In genomic region chr6:99553888-99554287, GRCh38 we compare ENCODE assay signal across 26 cellular contexts. TPM values are rescaled to one million over a fixed set of nuclear protein-coding genes. Genes with fewer than 3 reads are reported as not detected.
DNase-seq lines count a peak whose midpoint lies in the region; ATAC-seq, FAIRE-seq and TF ChIP-seq lines count a peak whose summit lies in the region.
"Had no signal": no experiment of that assay in that cellular context is flagged by ENCODE, and none has a peak within 500 bp of the region (broad histone marks: within the 10 kb centered on the region; RNA-seq: fewer than 3 reads in every experiment).

No MANE protein-coding gene starts in this region.

- no peak for DNase-seq in activated T-cell treated with anti-CD3 and anti-CD28 coated beads, Interleukin-2, amount 50 U/mL, for 72 hours
- DNase-seq in activated T-cell treated with anti-CD3 and anti-CD28 coated beads for 4 hours, result no peak
- no peak for DNase-seq in CD8-positive, alpha-beta T cell
- no peak for DNase-seq in IMR-90
- no peak for DNase-seq in K562 (ENCODE audit: extremely low read depth in 1 of 4, low spot score in 3 of 4)
- no peak for DNase-seq in NCI-H2081 (lab: John Stamatoyannopoulos, UW)
- DNase-seq: ACHN, AML-193, BE2C, Calu3, COR-L47, DMS53, DMS79 treated with DMSO at 0.1 percent for 48 hours, GF-D8, H9 had no signal

- no peaks in the 10 kb centered on the region for H3K9me3 ChIP-seq in CD8-positive, alpha-beta T cell (ENCODE audit: low read length)
- H3K9me3 ChIP-seq in IMR-90 (ENCODE audit: control insufficient read depth, insufficient read depth, low read length), result no peaks in the 10 kb centered on the region
- no peaks in the 10 kb centered on the region for H3K9me3 ChIP-seq in K562 (replicated peaks; ENCODE audit: control insufficient read depth, insufficient read depth, low read depth, low read length)
- H3K9me3 ChIP-seq: BE2C had no signal

- dilution Hi-C loops in IMR-90 (cut with HindIII; ENCODE audit: low sequenced_read_pairs, unreplicated experiment), result no loop called here

- BruUV-seq in IMR-90 (replicated peaks; lab: Mats Ljungman, UMichigan) (no TSS peak), K562 (replicated peaks; lab: Mats Ljungman, UMichigan) (no TSS peak)

- no peak overlapping the region for H2BK120ac ChIP-seq in IMR-90 (ENCODE audit: low read depth, low read length)

- H4K8ac ChIP-seq in IMR-90 (ENCODE audit: low read depth in 2 of 2, low read length in 2 of 2), result no peak overlapping the region

- H3K14ac ChIP-seq in IMR-90 (replicated peaks; ENCODE audit: low read depth, low read length), result no peak overlapping the region

- no peak for FAIRE-seq in K562 (lab: Jason Lieb, UNC)
- FAIRE-seq: A204.1, GM12892, GM19239 had no signal

- H3K4ac ChIP-seq in IMR-90 (ENCODE audit: low read depth, low read length), result no peak overlapping the region

- H4K91ac ChIP-seq in IMR-90 (ENCODE audit: insufficient read depth, low read depth, low read length), result no peak overlapping the region

- CTCF ChIA-PET in CD8-positive, alpha-beta T cell (lab: Charles Lee), result no interaction called here
- CTCF ChIA-PET in IMR-90 (lab: Yijun Ruan, JAX), result no interaction called here
- CTCF ChIA-PET in K562 (lab: Yijun Ruan, JAX; ENCODE audit: low intra/inter-chr PET ratio), result no interaction called here

- H2AK9ac ChIP-seq in IMR-90 (replicated peaks; ENCODE audit: low read depth, low read length, poor library complexity), result no peak overlapping the region

- H3K4me3 ChIP-seq in CD8-positive, alpha-beta T cell (ENCODE audit: low read depth, low read length), result no peak overlapping the region
- H3K4me3 ChIP-seq in IMR-90 (ENCODE audit: insufficient read depth, low read depth, low read length), result no peak overlapping the region
- H3K4me3 ChIP-seq in K562, result no peak overlapping the region
- H3K4me3 ChIP-seq: BLaER1 treated with 17β-estradiol and CSF1 and Interleukin-3, amounts not matched to agents 10 nM and 100 nM; GM23338 had no signal

- 0 out of 4 replicates have a peak, but pooled peaks cover 0 to 3% of the 10 kb centered on the region in 2 experiments for H3K79me1 ChIP-seq in IMR-90 (ENCODE audit: low read depth in 1 of 2, low read length in 2 of 2)

- no peaks in the 10 kb centered on the region for H3K9me3 Mint-ChIP-seq in activated T-cell treated with anti-CD3 and anti-CD28 coated beads, Interleukin-2, amount 50 U/mL, for 72 hours
- no peaks in the 10 kb centered on the region for H3K9me3 Mint-ChIP-seq in CD8-positive, alpha-beta T cell
- H3K9me3 Mint-ChIP-seq: GM23338, H9 had no signal

- H3K9ac ChIP-seq in IMR-90 (ENCODE audit: low read depth, low read length) (no peak overlapping the region), K562 (ENCODE audit: insufficient read depth in 1 of 2, low read depth in 2 of 2, low read length in 2 of 2) (no peak overlapping the region)
- H3K9ac ChIP-seq: BLaER1 treated with 17β-estradiol and CSF1 and Interleukin-3, amounts not matched to agents 10 nM and 100 nM had no signal

- in situ Hi-C loops in IMR-90 (cut with MboI; ENCODE audit: low sequenced_read_pairs), result no loop called here
- in situ Hi-C loops in K562 (cut with MboI), result no loop called here

- no peak overlapping the region for H3K56ac ChIP-seq in IMR-90 (ENCODE audit: extremely low read depth, insufficient read depth, low read length)

- peaks cover 23% of the 10 kb centered on the region for H3K36me3 ChIP-seq in CD8-positive, alpha-beta T cell (ENCODE audit: insufficient read depth, low read length)
- H3K36me3 ChIP-seq in IMR-90 (ENCODE audit: control insufficient read depth, insufficient read depth, low read length) (peaks cover 19% of the 10 kb centered on the region), K562 (ENCODE audit: control insufficient read depth, insufficient read depth, low read length) (peaks cover 87% of the 10 kb centered on the region)

- peaks cover 11 to 28% of the 10 kb centered on the region in 2 donors for H3K36me3 Mint-ChIP-seq in activated T-cell treated with anti-CD3 and anti-CD28 coated beads, Interleukin-2, amount 50 U/mL, for 72 hours (ENCODE audit: insufficient read depth in 2 of 2)
- peaks cover 71% of the 10 kb centered on the region for H3K36me3 Mint-ChIP-seq in CD8-positive, alpha-beta T cell

- no peaks in the 10 kb centered on the region for H3K79me2 ChIP-seq in K562 (ENCODE audit: control insufficient read depth, insufficient read depth, low read length)

- POLR2A ChIA-PET in CD8-positive, alpha-beta T cell (lab: Charles Lee), result no interaction called here
- POLR2A ChIA-PET in IMR-90 (lab: Charles Lee; ENCODE audit: unreplicated experiment) (no interaction called here), K562 (lab: Yijun Ruan, JAX) (interaction anchor here (0.8 to 1.0 kb wide), 2 partner anchors 14 to 16 kb away, joined by 3 to 6 read pairs; no protein-coding TSS in a partner anchor)

- no peaks in the 10 kb centered on the region; the same call in 1 of the 2 replicates for H4K20me1 ChIP-seq in IMR-90 (ENCODE audit: insufficient read depth, low read length)
- H4K20me1 ChIP-seq in K562 (replicated peaks; ENCODE audit: control insufficient read depth, insufficient read depth, low read length), result no peaks in the 10 kb centered on the region

- H3K27ac Mint-ChIP-seq in activated T-cell treated with anti-CD3 and anti-CD28 coated beads, Interleukin-2, amount 50 U/mL, for 72 hours, result peak overlapping the region; percentile 73
- peak overlapping the region; percentile 52 for H3K27ac Mint-ChIP-seq in CD8-positive, alpha-beta T cell
- H3K27ac Mint-ChIP-seq: GM23338, H9 had no signal

- no peak for TF ChIP-seq RAD21 in IMR-90 (IDR thresholded peaks at IDR 0.05; ENCODE audit: low read length)
- TF ChIP-seq RAD21 in K562 (CRISPR knock-in tag; conservative IDR thresholded peaks at IDR 0.05 in 1 of 2, IDR thresholded peaks at IDR 0.05 in 1 of 2), result no peak

- H2AFZ ChIP-seq in IMR-90 (replicated peaks; ENCODE audit: low read length, poor library complexity), result no peak overlapping the region
- no peak overlapping the region for H2AFZ ChIP-seq in K562 (ENCODE audit: low read depth, low read length)
- H2AFZ ChIP-seq: GM23338 had no signal

- H2BK15ac ChIP-seq in IMR-90 (ENCODE audit: low read depth, low read length), result no peak overlapping the region

- H3K4me2 ChIP-seq in IMR-90 (ENCODE audit: low read depth, low read length), result no peak overlapping the region
- H3K4me2 ChIP-seq in K562 (ENCODE audit: insufficient read depth, low read length), result no peak overlapping the region
- H3K4me2 ChIP-seq: BLaER1 treated with 17β-estradiol and CSF1 and Interleukin-3, amounts not matched to agents 10 nM and 100 nM; GM23338 had no signal

- no peak overlapping the region for H3K27ac ChIP-seq in CD8-positive, alpha-beta T cell (ENCODE audit: low read depth, low read length)
- no peak overlapping the region for H3K27ac ChIP-seq in IMR-90 (ENCODE audit: insufficient read depth, low read length)
- no peak overlapping the region for H3K27ac ChIP-seq in K562 (ENCODE audit: extremely low read depth, low read depth, low read length)
- H3K27ac ChIP-seq: 22Rv1; BLaER1 treated with 17β-estradiol and CSF1 and Interleukin-3, amounts not matched to agents 10 nM and 100 nM had no signal

- TF ChIP-seq CTCF in CD8-positive, alpha-beta T cell (IDR thresholded peaks at IDR 0.05), result no peak
- no peak for TF ChIP-seq CTCF in IMR-90 (conservative IDR thresholded peaks at IDR 0.05; ENCODE audit: low read depth, low read length)
- TF ChIP-seq CTCF in K562 (IDR thresholded peaks at IDR 0.05 in 2 of 3, conservative IDR thresholded peaks at IDR 0.05 in 1 of 3; ENCODE audit: insufficient read depth in 2 of 3, low read depth in 1 of 3, low read length in 3 of 3), result no peak

- no peaks in the 10 kb centered on the region for H3K27me3 ChIP-seq in CD8-positive, alpha-beta T cell (ENCODE audit: insufficient read depth, low read length)
- H3K27me3 ChIP-seq in IMR-90 (ENCODE audit: control insufficient read depth, insufficient read depth, low read length) (no peaks in the 10 kb centered on the region), K562 (ENCODE audit: control insufficient read depth in 2 of 2, insufficient read depth in 2 of 2, low read length in 2 of 2) (no peaks in the 10 kb centered on the region)
- H3K27me3 ChIP-seq: BE2C; BLaER1 treated with 17β-estradiol and CSF1 and Interleukin-3, amounts not matched to agents 10 nM and 100 nM had no signal

- no peak overlapping the region for H2AK5ac ChIP-seq in IMR-90 (ENCODE audit: low read depth, low read length)

- TF ChIP-seq POLR2A in IMR-90 (IDR thresholded peaks at IDR 0.05; ENCODE audit: low read depth, low read length), result no peak
- no peak for TF ChIP-seq POLR2A in K562 (conservative IDR thresholded peaks at IDR 0.05)

- H2BK20ac ChIP-seq in IMR-90 (ENCODE audit: low read depth, low read length), result no peak overlapping the region

- H3K23ac ChIP-seq in IMR-90 (ENCODE audit: low read depth, low read length), result no peak overlapping the region

- no peaks in the 10 kb centered on the region for H3K4me1 Mint-ChIP-seq in activated T-cell treated with anti-CD3 and anti-CD28 coated beads, Interleukin-2, amount 50 U/mL, for 72 hours (ENCODE audit: low read depth)
- peaks cover 6% of the 10 kb centered on the region for H3K4me1 Mint-ChIP-seq in CD8-positive, alpha-beta T cell (ENCODE audit: low read depth)
- H3K4me1 Mint-ChIP-seq: CD14-positive monocyte, GM23338, H9 had no signal

- H3K4me3 Mint-ChIP-seq in activated T-cell treated with anti-CD3 and anti-CD28 coated beads, Interleukin-2, amount 50 U/mL, for 72 hours, result no peak overlapping the region
- H3K4me3 Mint-ChIP-seq in CD8-positive, alpha-beta T cell, result no peak overlapping the region
- H3K4me3 Mint-ChIP-seq: CD14-positive monocyte, GM23338, H9 had no signal

- H3K9me1 ChIP-seq in IMR-90 (ENCODE audit: insufficient read depth, low read length) (no peaks in the 10 kb centered on the region), K562 (ENCODE audit: control insufficient read depth, insufficient read depth, low read length) (no peaks in the 10 kb centered on the region)

- no peaks in the 10 kb centered on the region for H3K4me1 ChIP-seq in CD8-positive, alpha-beta T cell (ENCODE audit: insufficient read depth, low read length)
- no peaks in the 10 kb centered on the region for H3K4me1 ChIP-seq in IMR-90 (ENCODE audit: control insufficient read depth, insufficient read depth, low read length)
- H3K4me1 ChIP-seq in K562 (replicated peaks in 1 of 2; ENCODE audit: control insufficient read depth in 2 of 2, insufficient read depth in 2 of 2, low read length in 2 of 2), result no peaks in the 10 kb centered on the region
- H3K4me1 ChIP-seq: BE2C had no signal

- H3K27me3 Mint-ChIP-seq in activated T-cell treated with anti-CD3 and anti-CD28 coated beads, Interleukin-2, amount 50 U/mL, for 72 hours (ENCODE audit: low read depth), result no peaks in the 10 kb centered on the region
- no peaks in the 10 kb centered on the region for H3K27me3 Mint-ChIP-seq in CD8-positive, alpha-beta T cell (ENCODE audit: low read depth)

- H2BK5ac ChIP-seq in IMR-90 (ENCODE audit: low read depth, low read length, poor library complexity, severe bottlenecking), result no peak overlapping the region

- no peak overlapping the region for H4K5ac ChIP-seq in IMR-90 (ENCODE audit: low read depth, low read length)

- ATAC-seq in activated T-cell treated with anti-CD3 and anti-CD28 coated beads, Interleukin-2, amount 50 U/mL, for 72 hours (replicated peaks in 1 of 2), result no peak
- ATAC-seq in CD8-positive, alpha-beta T cell, result no peak
- ATAC-seq in IMR-90 (ENCODE audit: low read depth) (no peak), K562 (no peak), GM21528 (IDR thresholded peaks at IDR 0.05; ENCODE audit: low FRiP score, unreplicated experiment) (no peak), HG03565 (IDR thresholded peaks at IDR 0.05; ENCODE audit: unreplicated experiment) (no peak)
- ATAC-seq: GM23338, HCT116 had no signal

- intact Hi-C loops in CD8-positive, alpha-beta T cell (cut with DNase I, micrococcal nuclease), result no loop called here
- intact Hi-C loops in IMR-90 (cut with micrococcal nuclease), result loop anchor here (10.0 kb wide), 1 partner anchor 149 kb away; no protein-coding TSS in a partner anchor
- intact Hi-C loops in K562 (cut with micrococcal nuclease), result no loop called here

- TF ChIP-seq EP300 in K562 (IDR thresholded peaks at IDR 0.05; ENCODE audit: low read length), result no peak

- H3K18ac ChIP-seq in IMR-90 (ENCODE audit: low read depth, low read length), result no peak overlapping the region

- no CpG with 5 or more reads among the region's 2 CpGs for WGBS in IMR-90 (ENCODE audit: extremely low coverage in 2 of 2, insufficient read length in 1 of 2), 2 experiments
- WGBS in K562 (ENCODE audit: insufficient coverage, low coverage, missing lambda C conversion rate), result 93% methylated on average over 2 of the region's 2 CpGs

RNA-seq across cellular contexts. Expression of gene CCNC, which starts 14.6 kb away (rescaled TPM):
- 10 to 100 TPM; 39.7 to 46.6 TPM for total RNA-seq in activated T-cell treated with anti-CD3 and anti-CD28 coated beads, Interleukin-2, amount 50 U/mL, for 72 hours
- total RNA-seq in CD8-positive, alpha-beta T cell, result 10 to 100 TPM; 48.0 to 50.8 TPM
- 95.7 and 127 TPM in 2 replicates for total RNA-seq in IMR-90 (2012; rRNA removed)
- 19.8 and 30.1 TPM in 2 replicates for polyA plus RNA-seq in IMR-90 (2012; rRNA removed)
- 5.4 and 10.6 TPM in 2 replicates for polyA plus RNA-seq in IMR-90 (2012; cell fraction: cytosol; rRNA removed)
- 1.4 and 15.0 TPM in 2 replicates for polyA plus RNA-seq in IMR-90 (2012; cell fraction: nucleus; rRNA removed; ENCODE audit: low replicate concordance)
- 27.7 and 78.8 TPM in 2 replicates for total RNA-seq in K562 (2011; cell fraction: chromatin; rRNA removed; ENCODE audit: low replicate concordance)
- total RNA-seq in K562 (2011; cell fraction: nucleolus; rRNA removed), result 14.0 and 22.8 TPM in 2 replicates
- total RNA-seq in K562 (2011; cell fraction: nucleoplasm; rRNA removed), result 47.8 and 85.7 TPM in 2 replicates
- 64.0 and 68.7 TPM in 2 replicates for total RNA-seq in K562 (2014; rRNA removed)
- total RNA-seq in K562 (2014; rRNA removed; fragmentation: Illumina TruSeq; extraction: Trizol), result 121 and 138 TPM in 2 replicates
- 93.0 and 99.6 TPM in 2 replicates for total RNA-seq in K562 (2015; rRNA removed; fragmentation: Illumina TruSeq; extraction: Trizol)
- total RNA-seq in K562 (2021), result 72.4 and 73.3 TPM in 2 replicates
- 126 and 138 TPM in 2 replicates for polyA plus RNA-seq in K562 (2011; rRNA removed)
- polyA plus RNA-seq in K562 (2011; cell fraction: cytosol; rRNA removed), result 19.3 and 47.0 TPM in 2 replicates
- 38.0 and 84.7 TPM in 2 replicates for polyA plus RNA-seq in K562 (2011; cell fraction: nucleus; rRNA removed)
- 52.6 and 64.4 TPM in 2 replicates for polyA plus RNA-seq in K562 (2012)
- polyA plus RNA-seq in K562 (2014; fragmentation: Illumina TruSeq; extraction: Trizol), result 81.1 and 91.7 TPM in 2 replicates
- 100 to 1,000 TPM; 133 to 177 TPM for polyA plus RNA-seq in K562 (2014; fragmentation: Nextera tagmentation; extraction: Ambion mirVana)
- 78.1 and 79.2 TPM in 2 replicates for polyA plus RNA-seq in K562 (2014; rRNA removed)
- 161 and 163 TPM in 2 replicates for polyA minus RNA-seq in K562 (2011; rRNA and poly(A)+ RNA removed)
- 62.2 and 63.7 TPM in 2 replicates for polyA minus RNA-seq in K562 (2011; cell fraction: cytosol; rRNA and poly(A)+ RNA removed)
- 28.0 and 43.1 TPM in 2 replicates for polyA minus RNA-seq in K562 (2011; cell fraction: nucleus; rRNA and poly(A)+ RNA removed)

RNA-seq across cellular contexts. Expression of gene USP45, which starts 38.7 kb away (rescaled TPM):
- total RNA-seq in activated T-cell treated with anti-CD3 and anti-CD28 coated beads, Interleukin-2, amount 50 U/mL, for 72 hours, result 10 to 100 TPM; 16.7 to 23.7 TPM
- total RNA-seq in CD8-positive, alpha-beta T cell, result 10 to 100 TPM in 1 of 2 experiments, 1 to 10 TPM in 1; 9.5 to 11.7 TPM
- 15.3 and 24.2 TPM in 2 replicates for total RNA-seq in IMR-90 (2012; rRNA removed)
- 6.1 and 6.6 TPM in 2 replicates for polyA plus RNA-seq in IMR-90 (2012; rRNA removed)
- polyA plus RNA-seq in IMR-90 (2012; cell fraction: cytosol; rRNA removed), result 1.0 and 1.9 TPM in 2 replicates
- 2.1 and 22.3 TPM in 2 replicates for polyA plus RNA-seq in IMR-90 (2012; cell fraction: nucleus; rRNA removed; ENCODE audit: low replicate concordance)
- 22.4 and 79.4 TPM in 2 replicates for total RNA-seq in K562 (2011; cell fraction: chromatin; rRNA removed; ENCODE audit: low replicate concordance)
- 8.0 and 12.8 TPM in 2 replicates for total RNA-seq in K562 (2011; cell fraction: nucleolus; rRNA removed)
- total RNA-seq in K562 (2011; cell fraction: nucleoplasm; rRNA removed), result 19.3 and 32.3 TPM in 2 replicates
- 11.6 and 15.3 TPM in 2 replicates for total RNA-seq in K562 (2014; rRNA removed)
- total RNA-seq in K562 (2014; rRNA removed; fragmentation: Illumina TruSeq; extraction: Trizol), result 34.7 and 42.0 TPM in 2 replicates
- total RNA-seq in K562 (2015; rRNA removed; fragmentation: Illumina TruSeq; extraction: Trizol), result 25.7 and 29.8 TPM in 2 replicates
- 22.3 and 22.6 TPM in 2 replicates for total RNA-seq in K562 (2021)
- polyA plus RNA-seq in K562 (2011; rRNA removed), result 23.7 and 24.5 TPM in 2 replicates
- polyA plus RNA-seq in K562 (2011; cell fraction: cytosol; rRNA removed), result 3.3 and 6.6 TPM in 2 replicates
- 17.4 and 20.0 TPM in 2 replicates for polyA plus RNA-seq in K562 (2011; cell fraction: nucleus; rRNA removed)
- polyA plus RNA-seq in K562 (2012), result 16.4 and 19.6 TPM in 2 replicates
- 25.1 and 31.9 TPM in 2 replicates for polyA plus RNA-seq in K562 (2014; fragmentation: Illumina TruSeq; extraction: Trizol)
- polyA plus RNA-seq in K562 (2014; fragmentation: Nextera tagmentation; extraction: Ambion mirVana), result 10 to 100 TPM; 60.7 TPM
- 22.0 and 25.9 TPM in 2 replicates for polyA plus RNA-seq in K562 (2014; rRNA removed)
- 29.4 and 30.5 TPM in 2 replicates for polyA minus RNA-seq in K562 (2011; rRNA and poly(A)+ RNA removed)
- 8.0 and 9.7 TPM in 2 replicates for polyA minus RNA-seq in K562 (2011; cell fraction: cytosol; rRNA and poly(A)+ RNA removed)
- polyA minus RNA-seq in K562 (2011; cell fraction: nucleus; rRNA and poly(A)+ RNA removed), result 12.1 and 22.5 TPM in 2 replicates

RNA-seq across cellular contexts. Expression of gene PRDM13, which starts 52.7 kb away (rescaled TPM):
- total RNA-seq in activated T-cell treated with anti-CD3 and anti-CD28 coated beads, Interleukin-2, amount 50 U/mL, for 72 hours, result not detected
- total RNA-seq in CD8-positive, alpha-beta T cell, result not detected
- total RNA-seq in IMR-90 (2012; rRNA removed) (not detected in 2 replicates), K562 (2014; rRNA removed) (not detected in 2 replicates), K562 (2014; rRNA removed; fragmentation: Illumina TruSeq; extraction: Trizol) (not detected in 2 replicates), K562 (2015; rRNA removed; fragmentation: Illumina TruSeq; extraction: Trizol) (not detected in 2 replicates), K562 (2021) (not detected in 2 replicates)
- polyA plus RNA-seq in IMR-90 (2012; rRNA removed) (not detected in 2 replicates), K562 (2011; rRNA removed) (not detected in 2 replicates), K562 (2014; fragmentation: Illumina TruSeq; extraction: Trizol) (not detected in 2 replicates), K562 (2014; fragmentation: Nextera tagmentation; extraction: Ambion mirVana) (not detected), K562 (2014; rRNA removed) (not detected in 2 replicates)
- polyA plus RNA-seq in IMR-90 (2012; cell fraction: cytosol; rRNA removed), result not detected in 2 replicates
- not detected in 2 replicates for polyA plus RNA-seq in IMR-90 (2012; cell fraction: nucleus; rRNA removed; ENCODE audit: low replicate concordance)
- total RNA-seq in K562 (2011; cell fraction: chromatin; rRNA removed; ENCODE audit: low replicate concordance), result not detected in 2 replicates
- total RNA-seq in K562 (2011; cell fraction: nucleolus; rRNA removed), result not detected in 2 replicates
- not detected in 2 replicates for total RNA-seq in K562 (2011; cell fraction: nucleoplasm; rRNA removed)
- not detected in 2 replicates for polyA plus RNA-seq in K562 (2011; cell fraction: cytosol; rRNA removed)
- polyA plus RNA-seq in K562 (2011; cell fraction: nucleus; rRNA removed), result not detected in 2 replicates
- not detected in 2 replicates for polyA plus RNA-seq in K562 (2012)
- polyA minus RNA-seq in K562 (2011; rRNA and poly(A)+ RNA removed), result not detected in 2 replicates
- polyA minus RNA-seq in K562 (2011; cell fraction: cytosol; rRNA and poly(A)+ RNA removed), result not detected in 2 replicates
- polyA minus RNA-seq in K562 (2011; cell fraction: nucleus; rRNA and poly(A)+ RNA removed), result not detected in 2 replicates
- total RNA-seq: H4, H9 had no signal
- polyA plus RNA-seq: CD14-positive monocyte had no signal
